ENCODE assay signal across 14 cellular contexts in the genomic region with DNA sequence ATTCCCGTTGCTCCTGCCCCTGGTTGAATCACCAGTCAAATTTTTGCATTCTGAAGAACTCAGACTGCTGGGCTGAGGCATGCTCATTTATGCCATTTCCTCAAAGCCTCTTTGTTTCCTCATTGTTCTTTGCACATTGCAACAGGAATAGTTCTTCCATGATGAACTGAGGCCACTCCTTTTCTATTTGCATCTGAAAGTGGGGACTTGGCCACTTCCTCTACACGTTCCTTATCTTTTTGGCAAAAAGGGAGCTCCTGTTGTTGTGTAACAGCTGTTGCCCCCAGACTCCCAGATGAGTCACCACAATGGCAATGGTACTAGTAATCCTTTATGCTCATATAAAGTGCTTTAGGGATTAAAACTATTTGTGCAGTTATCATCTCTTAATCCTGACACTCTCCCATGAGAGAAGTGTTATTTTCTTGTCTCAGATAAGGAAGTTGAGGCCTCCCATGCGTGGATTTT. TPM values are rescaled to one million over a fixed set of nuclear protein-coding genes. Genes with fewer than 3 reads are reported as not detected.
DNase-seq lines count a peak whose midpoint lies in the region; ATAC-seq and TF ChIP-seq lines count a peak whose summit lies in the region.
"Had no signal": no experiment of that assay in that cellular context is flagged by ENCODE, and none has a peak within 500 bp of the region (broad histone marks: within the 10 kb centered on the region; RNA-seq: fewer than 3 reads in every experiment).

No MANE protein-coding gene starts in this region.

- H3K4me3 ChIP-seq in RWPE2 (ENCODE audit: severe bottlenecking) (no peak overlapping the region), iPS DF 6.9 (ENCODE audit: low read length) (no peak overlapping the region), upper lobe of left lung (no peak overlapping the region)
- no peak overlapping the region for H3K4me3 ChIP-seq in CD4-positive, alpha-beta memory T cell (ENCODE audit: low read length in 2 of 2)
- H3K4me3 ChIP-seq: SK-N-MC had no signal

- WGBS in iPS DF 6.9 (ENCODE audit: insufficient coverage, insufficient read length) = no CpG with 5 or more reads among the region's 3 CpGs
- WGBS in upper lobe of left lung, 2 donors = 20 to 28% methylated on average over 3 of the region's 3 CpGs

- POLR2A ChIA-PET in CD4-positive, alpha-beta T cell (lab: Charles Lee) = no interaction called here
- POLR2A ChIA-PET in CD4-positive, alpha-beta memory T cell (lab: Charles Lee; ENCODE audit: partially characterized antibody) = no interaction called here

- DNase-seq in SIG-M5 treated with dmso at 0.1 percent for 504 hours (lab: John Stamatoyannopoulos, UW; ENCODE audit: unreplicated experiment) = peak; percentile 65
- DNase-seq in SIG-M5 (lab: John Stamatoyannopoulos, UW) = no peak
- DNase-seq in RWPE2 (ENCODE audit: low spot score) = peak; percentile 63
- peak; percentile 22 for DNase-seq in iPS DF 6.9 (ENCODE audit: low read depth, low spot score)
- peak in 1 of 2 donors; percentile 31 for DNase-seq in upper lobe of left lung
- DNase-seq in CD4-positive, alpha-beta T cell = no peak
- DNase-seq in activated CD4-positive, alpha-beta T cell treated with anti-CD3 and anti-CD28 coated beads for 1 hour = no peak
- DNase-seq in CD4-positive, alpha-beta memory T cell = no peak
- DNase-seq: caudate nucleus; erythroblast; stimulated activated CD4-positive, alpha-beta T cell treated with anti-CD3 and anti-CD28 coated beads, Interleukin-2, amount 100 ng/mL, for 48 hours had no signal

- no peaks in the 10 kb centered on the region for H3K36me3 Mint-ChIP-seq in CD4-positive, alpha-beta T cell (ENCODE audit: low read depth)
- H3K36me3 Mint-ChIP-seq in CD4-positive, alpha-beta memory T cell = no peaks in the 10 kb centered on the region

- no peaks in the 10 kb centered on the region for H3K27me3 ChIP-seq in RWPE2 (ENCODE audit: insufficient read depth, poor library complexity, severe bottlenecking)
- no peaks in the 10 kb centered on the region; the same call in 1 of the 2 replicates for H3K27me3 ChIP-seq in iPS DF 6.9 (ENCODE audit: control insufficient read depth, insufficient read depth, low read length)
- no peaks in the 10 kb centered on the region for H3K27me3 ChIP-seq in upper lobe of left lung
- no peaks in the 10 kb centered on the region for H3K27me3 ChIP-seq in CD4-positive, alpha-beta T cell (ENCODE audit: control insufficient read depth, insufficient read depth, low read length)
- H3K27me3 ChIP-seq in CD4-positive, alpha-beta memory T cell (ENCODE audit: insufficient read depth, low read length) = no peaks in the 10 kb centered on the region

- H3K4me3 Mint-ChIP-seq in CD4-positive, alpha-beta T cell = no peak overlapping the region
- H3K4me3 Mint-ChIP-seq in CD4-positive, alpha-beta memory T cell = no peak overlapping the region
- H3K4me3 Mint-ChIP-seq: stimulated activated naive CD8-positive, alpha-beta T cell treated with anti-CD3 and anti-CD28 coated beads, Interleukin-15, Interleukin-2, amounts not matched to agents 100 ng/mL and 50 ng/mL, for 24 hours had no signal

- H3K4me1 ChIP-seq in RWPE2 (ENCODE audit: insufficient read depth, poor library complexity, severe bottlenecking) (peaks cover 17% of the 10 kb centered on the region), iPS DF 6.9 (ENCODE audit: control insufficient read depth, insufficient read depth, low read length) (no peaks in the 10 kb centered on the region), upper lobe of left lung (peaks cover 0 to 3% (median 0%) of the 10 kb centered on the region in 4 donors)
- no peaks in the 10 kb centered on the region for H3K4me1 ChIP-seq in CD4-positive, alpha-beta memory T cell (ENCODE audit: insufficient read depth, low read length)

- no peaks in the 10 kb centered on the region for H3K27me3 Mint-ChIP-seq in CD4-positive, alpha-beta T cell
- no peaks in the 10 kb centered on the region for H3K27me3 Mint-ChIP-seq in CD4-positive, alpha-beta memory T cell
- H3K27me3 Mint-ChIP-seq: stimulated activated naive CD8-positive, alpha-beta T cell treated with anti-CD3 and anti-CD28 coated beads, Interleukin-15, Interleukin-2, amounts not matched to agents 100 ng/mL and 50 ng/mL, for 24 hours had no signal

- ATAC-seq in RWPE2 (ENCODE audit: low read depth) = peak; percentile 95
- ATAC-seq in upper lobe of left lung (ENCODE audit: low FRiP score in 2 of 2) = peak; percentile 43 to 82
- no peak for ATAC-seq in CD4-positive, alpha-beta T cell (ENCODE audit: poor library complexity)

- H3K4me1 Mint-ChIP-seq in CD4-positive, alpha-beta T cell (ENCODE audit: low read depth) = no peaks in the 10 kb centered on the region
- H3K4me1 Mint-ChIP-seq in CD4-positive, alpha-beta memory T cell = no peaks in the 10 kb centered on the region

- TF ChIP-seq CTCF in RWPE2 (IDR thresholded peaks at IDR 0.05; ENCODE audit: poor library complexity, severe bottlenecking) (no peak), upper lobe of left lung (IDR thresholded peaks at IDR 0.05) (no peak)
- no peak for TF ChIP-seq CTCF in CD4-positive, alpha-beta T cell (IDR thresholded peaks at IDR 0.05)

- TF ChIP-seq EP300 in upper lobe of left lung (IDR thresholded peaks at IDR 0.05) = no peak

- no peaks in the 10 kb centered on the region for H3K9me3 Mint-ChIP-seq in CD4-positive, alpha-beta T cell
- H3K9me3 Mint-ChIP-seq in CD4-positive, alpha-beta memory T cell = peaks cover 0 to 9% (median 3%) of the 10 kb centered on the region in 8 donors

- no peak for TF ChIP-seq POLR2A in upper lobe of left lung (IDR thresholded peaks at IDR 0.05)

- H3K9me3 ChIP-seq in RWPE2 (ENCODE audit: severe bottlenecking) (no peaks in the 10 kb centered on the region), iPS DF 6.9 (ENCODE audit: control insufficient read depth, insufficient read depth, low read length) (no peaks in the 10 kb centered on the region), upper lobe of left lung (no peaks in the 10 kb centered on the region)
- H3K9me3 ChIP-seq in CD4-positive, alpha-beta T cell (ENCODE audit: control insufficient read depth, low read length) = no peaks in the 10 kb centered on the region
- no peaks in the 10 kb centered on the region for H3K9me3 ChIP-seq in CD4-positive, alpha-beta memory T cell (ENCODE audit: control insufficient read depth in 1 of 2, low read length in 2 of 2)

- H3K36me3 ChIP-seq in RWPE2 (ENCODE audit: low read depth) (no peaks in the 10 kb centered on the region), iPS DF 6.9 (ENCODE audit: control insufficient read depth, insufficient read depth, low read length) (no peaks in the 10 kb centered on the region), upper lobe of left lung (no peaks in the 10 kb centered on the region)
- H3K36me3 ChIP-seq in CD4-positive, alpha-beta memory T cell (ENCODE audit: insufficient read depth, low read length) = no peaks in the 10 kb centered on the region

- CTCF ChIA-PET in CD4-positive, alpha-beta T cell (lab: Charles Lee) = no interaction called here
- CTCF ChIA-PET in CD4-positive, alpha-beta memory T cell (lab: Charles Lee; ENCODE audit: partially characterized antibody) = no interaction called here

- no peak overlapping the region for H3K27ac Mint-ChIP-seq in CD4-positive, alpha-beta T cell
- H3K27ac Mint-ChIP-seq in CD4-positive, alpha-beta memory T cell = no peak overlapping the region
- H3K27ac Mint-ChIP-seq: stimulated activated naive CD8-positive, alpha-beta T cell treated with anti-CD3 and anti-CD28 coated beads, Interleukin-15, Interleukin-2, amounts not matched to agents 100 ng/mL and 50 ng/mL, for 24 hours had no signal

- intact Hi-C loops in CD4-positive, alpha-beta T cell (cut with DNase I, micrococcal nuclease) = no loop called here
- intact Hi-C loops in CD4-positive, alpha-beta memory T cell (cut with micrococcal nuclease) = no loop called here

- peak overlapping the region; percentile 87 for H3K27ac ChIP-seq in RWPE2 (ENCODE audit: poor library complexity, severe bottlenecking)
- no peak overlapping the region for H3K27ac ChIP-seq in iPS DF 6.9 (ENCODE audit: low read length)
- peak overlapping the region in 2 of 4 donors; percentile 5 to 16 for H3K27ac ChIP-seq in upper lobe of left lung
- H3K27ac ChIP-seq in CD4-positive, alpha-beta T cell (ENCODE audit: low read depth, low read length) = no peak overlapping the region
- no peak overlapping the region for H3K27ac ChIP-seq in CD4-positive, alpha-beta memory T cell (ENCODE audit: low read depth, low read length)
- H3K27ac ChIP-seq: KMS-11 had no signal

RNA-seq across cellular contexts. Expression of gene ITPRID1, which starts 20.1 kb away (rescaled TPM):
- total RNA-seq in upper lobe of left lung = under 1 TPM in 3 of 6 donors, not detected in 3; 0.10 to 0.30 (median 0.17) TPM
- total RNA-seq in CD4-positive, alpha-beta T cell = not detected
- not detected for total RNA-seq in CD4-positive, alpha-beta memory T cell
- not detected for polyA plus RNA-seq in CD4-positive, alpha-beta memory T cell

Comparison
In these comparisons a context has a peak if more than half of its experiments do, and no peak if none do; other contexts are left out.
1. DNase-seq: peak in SIG-M5 treated with dmso at 0.1 percent for 504 hours (single experiment), RWPE2 (single experiment) and iPS DF 6.9 (single experiment); none in SIG-M5 (single experiment), CD4-positive, alpha-beta T cell (0 of 10), activated CD4-positive, alpha-beta T cell treated with anti-CD3 and anti-CD28 coated beads for 1 hour (single experiment) and CD4-positive, alpha-beta memory T cell (0 of 5).